8 cellular contexts compared by ENCODE assay signal in genomic region chr7:130669051-130669700, GRCh38. TPM values are rescaled to one million over a fixed set of nuclear protein-coding genes. Genes with fewer than 3 reads are reported as not detected.
DNase-seq lines count a peak whose midpoint lies in the region; ATAC-seq, FAIRE-seq and TF ChIP-seq lines count a peak whose summit lies in the region.

No MANE protein-coding gene starts in this region.

- peak overlapping the region; percentile 96 for H3K4me2 ChIP-seq in MM.1S (ENCODE audit: low read depth, low read length)
- H3K4me2 ChIP-seq in K562 (ENCODE audit: insufficient read depth, low read length) = peak overlapping the region; percentile 90

- 6% methylated on average over 16 of the region's 16 CpGs for WGBS in K562 (ENCODE audit: insufficient coverage, low coverage, missing lambda C conversion rate)

- FAIRE-seq in K562 (lab: Jason Lieb, UNC) (peak; percentile 59), kidney (lab: Jason Lieb, UNC) (no peak), GM12891 (lab: Jason Lieb, UNC) (no peak)

- POLR2A ChIA-PET in K562 (lab: Yijun Ruan, JAX) = interaction anchor here (1.0 to 1.5 kb wide), 2 partner anchors 15 to 19 kb away, joined by 3 read pairs; no protein-coding TSS in a partner anchor

- intact Hi-C loops in K562 (cut with micrococcal nuclease) = no loop called here
- intact Hi-C loops in kidney (cut with DNase I) = no loop called here

- in situ Hi-C loops in K562 (cut with MboI) = no loop called here

- H3K79me2 ChIP-seq in MM.1S (ENCODE audit: low read length) (no peaks in the 10 kb centered on the region), K562 (ENCODE audit: control insufficient read depth, insufficient read depth, low read length) (peaks cover 5% of the 10 kb centered on the region; the same call in 2 of the 3 replicates)

- no peaks in the 10 kb centered on the region for H3K27me3 ChIP-seq in MM.1S (replicated peaks; ENCODE audit: insufficient read depth, low read length)
- peaks cover 3 to 5% of the 10 kb centered on the region in 2 experiments; a peak in 3 of 5 replicates for H3K27me3 ChIP-seq in K562 (ENCODE audit: control insufficient read depth in 2 of 2, insufficient read depth in 2 of 2, low read length in 2 of 2)
- no peaks in the 10 kb centered on the region for H3K27me3 ChIP-seq in subcutaneous abdominal adipose tissue (ENCODE audit: control insufficient read depth in 5 of 5, insufficient read depth in 4 of 5, low read length in 5 of 5)

- peak; percentile 24 for ATAC-seq in GM21737 (IDR thresholded peaks at IDR 0.05; ENCODE audit: unreplicated experiment)
- ATAC-seq in K562 = peak; percentile 64

- H4K20me1 ChIP-seq in MM.1S (ENCODE audit: insufficient read depth, low read length) (no peaks in the 10 kb centered on the region), K562 (replicated peaks; ENCODE audit: control insufficient read depth, insufficient read depth, low read length) (no peaks in the 10 kb centered on the region)

- peak overlapping the region; percentile 94 for H3K4me3 ChIP-seq in GM12865 (ENCODE audit: low read depth, low read length)
- peak overlapping the region; percentile 90 for H3K4me3 ChIP-seq in MM.1S (ENCODE audit: low read length)
- H3K4me3 ChIP-seq in K562 = peak overlapping the region; percentile 75
- H3K4me3 ChIP-seq in kidney (ENCODE audit: low read length in 2 of 2) = peak overlapping the region; percentile 82 to 89
- H3K4me3 ChIP-seq in subcutaneous abdominal adipose tissue (ENCODE audit: low read depth in 1 of 5, low read length in 5 of 5) = peak overlapping the region; percentile 77 to 96 (median 90)

- CTCF ChIA-PET in K562 (lab: Yijun Ruan, JAX; ENCODE audit: low intra/inter-chr PET ratio) = no interaction called here

- H2AFZ ChIP-seq in MM.1S (ENCODE audit: low read length) (peak overlapping the region; percentile 99), K562 (ENCODE audit: low read depth, low read length) (peak overlapping the region; percentile 91)

- TF ChIP-seq POLR2A in K562 (conservative IDR thresholded peaks at IDR 0.05) (no peak), GM12891 (IDR thresholded peaks at IDR 0.05; ENCODE audit: low read depth, low read length) (no peak)

- no peak for TF ChIP-seq EP300 in K562 (IDR thresholded peaks at IDR 0.05; ENCODE audit: low read length)

- no peaks in the 10 kb centered on the region for H3K9me1 ChIP-seq in K562 (ENCODE audit: control insufficient read depth, insufficient read depth, low read length)

- BruUV-seq in K562 (replicated peaks; lab: Mats Ljungman, UMichigan) = TSS peak; percentile 90

- peak overlapping the region; percentile 57; the same call in 1 of the 2 replicates for H3K9ac ChIP-seq in MM.1S (ENCODE audit: low read length)
- peak overlapping the region; percentile 73 to 95 for H3K9ac ChIP-seq in K562 (ENCODE audit: insufficient read depth in 1 of 2, low read depth in 2 of 2, low read length in 2 of 2)
- peak overlapping the region; percentile 70 to 80 for H3K9ac ChIP-seq in kidney (ENCODE audit: low read length in 2 of 2)
- peak overlapping the region; percentile 52 to 85 (median 84) for H3K9ac ChIP-seq in subcutaneous abdominal adipose tissue (ENCODE audit: low read length in 5 of 5)

- no peak for TF ChIP-seq RAD21 in K562 (CRISPR knock-in tag; conservative IDR thresholded peaks at IDR 0.05 in 1 of 2, IDR thresholded peaks at IDR 0.05 in 1 of 2)

- H3K27ac ChIP-seq in MM.1S (ENCODE audit: low read length) = no peak overlapping the region
- H3K27ac ChIP-seq in K562 (ENCODE audit: extremely low read depth, low read depth, low read length) = peak overlapping the region; percentile 77
- peak overlapping the region in 1 of 2 donors; percentile 13 for H3K27ac ChIP-seq in kidney (ENCODE audit: low read depth in 2 of 2, low read length in 2 of 2)
- H3K27ac ChIP-seq in subcutaneous abdominal adipose tissue (ENCODE audit: low read depth, low read length) = peak overlapping the region; percentile 76

- TF ChIP-seq CTCF in GM12865 (IDR thresholded peaks at IDR 0.05; ENCODE audit: insufficient read depth, low read depth, low read length, missing control alignments) (no peak), MM.1S (IDR thresholded peaks at IDR 0.05; ENCODE audit: low read length) (no peak), K562 (IDR thresholded peaks at IDR 0.05 in 2 of 3, conservative IDR thresholded peaks at IDR 0.05 in 1 of 3; ENCODE audit: insufficient read depth in 2 of 3, low read depth in 1 of 3, low read length in 3 of 3) (no peak), kidney (IDR thresholded peaks at IDR 0.05; ENCODE audit: borderline replicate concordance, extremely low read depth, insufficient read depth) (no peak)

- H3K9me3 ChIP-seq in MM.1S (replicated peaks; ENCODE audit: insufficient read depth, low read length) (no peaks in the 10 kb centered on the region), K562 (replicated peaks; ENCODE audit: control insufficient read depth, insufficient read depth, low read depth, low read length) (no peaks in the 10 kb centered on the region), kidney (ENCODE audit: control insufficient read depth in 1 of 2, low read length in 2 of 2) (no peaks in the 10 kb centered on the region), subcutaneous abdominal adipose tissue (ENCODE audit: control insufficient read depth in 5 of 5, low read length in 5 of 5) (no peaks in the 10 kb centered on the region)

- H3K4me1 ChIP-seq in MM.1S (ENCODE audit: low read length) (peaks cover 13% of the 10 kb centered on the region), K562 (replicated peaks in 1 of 2; ENCODE audit: control insufficient read depth in 2 of 2, insufficient read depth in 2 of 2, low read length in 2 of 2) (peaks cover 9 to 10% of the 10 kb centered on the region in 2 experiments; a peak in 4 of 5 replicates), kidney (ENCODE audit: control insufficient read depth in 1 of 2, insufficient read depth in 1 of 2, low read depth in 1 of 2, low read length in 2 of 2) (no peaks in the 10 kb centered on the region), subcutaneous abdominal adipose tissue (ENCODE audit: control insufficient read depth in 5 of 5, insufficient read depth in 5 of 5, low read length in 5 of 5) (peaks cover 3 to 31% (median 28%) of the 10 kb centered on the region in 5 donors)

- H3K36me3 ChIP-seq in MM.1S (replicated peaks; ENCODE audit: insufficient read depth, low read length) (no peaks in the 10 kb centered on the region), K562 (ENCODE audit: control insufficient read depth, insufficient read depth, low read length) (peaks cover 19% of the 10 kb centered on the region; the same call in 2 of the 3 replicates), kidney (ENCODE audit: control insufficient read depth in 1 of 2, insufficient read depth in 2 of 2, low read length in 2 of 2) (no peaks in the 10 kb centered on the region), subcutaneous abdominal adipose tissue (ENCODE audit: control insufficient read depth in 5 of 5, insufficient read depth in 5 of 5, low read length in 5 of 5) (peaks cover 0 to 10% (median 0%) of the 10 kb centered on the region in 5 donors)

- peaks cover 3% of the 10 kb centered on the region; the same call in 1 of the 2 replicates for H3F3A ChIP-seq in MM.1S (ENCODE audit: insufficient read depth, low read length)

- DNase-seq in GM12865 (ENCODE audit: low read depth) (no peak), MM.1S (no peak), K562 (ENCODE audit: extremely low read depth in 1 of 4, low spot score in 3 of 4) (peak in 1 of 4 experiments; percentile 11), kidney (no peak), GM12891 (ENCODE audit: insufficient read length, low spot score) (no peak), dermis blood vessel endothelial cell (no peak)

- H3K9me2 ChIP-seq in MM.1S (replicated peaks; ENCODE audit: insufficient read depth, low read length) = no peaks in the 10 kb centered on the region

RNA-seq across cellular contexts. Expression of gene COPG2, which starts 0.6 kb away (rescaled TPM):
- 46.4 and 63.0 TPM in 2 replicates for total RNA-seq in K562 (2011; cell fraction: chromatin; rRNA removed; ENCODE audit: low replicate concordance)
- 30.0 and 31.3 TPM in 2 replicates for total RNA-seq in K562 (2011; cell fraction: nucleolus; rRNA removed)
- total RNA-seq in K562 (2011; cell fraction: nucleoplasm; rRNA removed) = 43.2 and 43.4 TPM in 2 replicates
- 25.5 and 27.3 TPM in 2 replicates for total RNA-seq in K562 (2014; rRNA removed)
- total RNA-seq in K562 (2014; rRNA removed; fragmentation: Illumina TruSeq; extraction: Trizol) = 32.5 and 37.4 TPM in 2 replicates
- 28.5 and 28.7 TPM in 2 replicates for total RNA-seq in K562 (2015; rRNA removed; fragmentation: Illumina TruSeq; extraction: Trizol)
- 42.4 and 43.0 TPM in 2 replicates for total RNA-seq in K562 (2021)
- polyA plus RNA-seq in K562 (2011; rRNA removed) = 104 and 105 TPM in 2 replicates
- polyA plus RNA-seq in K562 (2011; cell fraction: cytosol; rRNA removed) = 40.8 and 85.8 TPM in 2 replicates
- polyA plus RNA-seq in K562 (2011; cell fraction: nucleus; rRNA removed) = 23.4 and 45.2 TPM in 2 replicates
- 41.5 and 44.6 TPM in 2 replicates for polyA plus RNA-seq in K562 (2012)
- 52.5 and 54.4 TPM in 2 replicates for polyA plus RNA-seq in K562 (2014; fragmentation: Illumina TruSeq; extraction: Trizol)
- polyA plus RNA-seq in K562 (2014; fragmentation: Nextera tagmentation; extraction: Ambion mirVana) = 1 to 10 TPM; 6.6 to 9.0 TPM
- polyA plus RNA-seq in K562 (2014; rRNA removed) = 38.4 and 39.9 TPM in 2 replicates
- polyA minus RNA-seq in K562 (2011; rRNA and poly(A)+ RNA removed) = 161 and 193 TPM in 2 replicates
- 47.4 and 51.4 TPM in 2 replicates for polyA minus RNA-seq in K562 (2011; cell fraction: cytosol; rRNA and poly(A)+ RNA removed)
- polyA minus RNA-seq in K562 (2011; cell fraction: nucleus; rRNA and poly(A)+ RNA removed) = 17.8 and 51.9 TPM in 2 replicates
- 27.6 TPM for total RNA-seq in kidney
- polyA plus RNA-seq in kidney (ENCODE audit: insufficient read depth, low read depth, low replicate concordance) = 12.6 TPM
- polyA plus RNA-seq in GM12891 (2012; ENCODE audit: low read depth, missing spikeins) = 20.3 TPM
- total RNA-seq in dermis blood vessel endothelial cell = 16.0 and 22.3 TPM in 2 replicates

RNA-seq across cellular contexts. Expression of gene TSGA13, which starts 17.2 kb away (rescaled TPM):
- not detected in 2 replicates for total RNA-seq in K562 (2011; cell fraction: chromatin; rRNA removed; ENCODE audit: low replicate concordance)
- total RNA-seq in K562 (2011; cell fraction: nucleolus; rRNA removed) = not detected in 2 replicates
- total RNA-seq in K562 (2011; cell fraction: nucleoplasm; rRNA removed) = not detected in 2 replicates
- total RNA-seq in K562 (2014; rRNA removed) (0.08 TPM in 1 of 2 replicates, not detected in the other), K562 (2014; rRNA removed; fragmentation: Illumina TruSeq; extraction: Trizol) (not detected in 2 replicates), K562 (2015; rRNA removed; fragmentation: Illumina TruSeq; extraction: Trizol) (not detected in 2 replicates), K562 (2021) (not detected in 2 replicates), kidney (not detected), dermis blood vessel endothelial cell (not detected in 2 replicates)
- polyA plus RNA-seq in K562 (2011; rRNA removed) (not detected in 2 replicates), K562 (2014; fragmentation: Illumina TruSeq; extraction: Trizol) (not detected in 2 replicates), K562 (2014; fragmentation: Nextera tagmentation; extraction: Ambion mirVana) (not detected), K562 (2014; rRNA removed) (not detected in 2 replicates), kidney (ENCODE audit: insufficient read depth, low read depth, low replicate concordance) (not detected)
- polyA plus RNA-seq in K562 (2011; cell fraction: cytosol; rRNA removed) = not detected in 2 replicates
- not detected in 2 replicates for polyA plus RNA-seq in K562 (2011; cell fraction: nucleus; rRNA removed)
- not detected in 2 replicates for polyA plus RNA-seq in K562 (2012)
- polyA minus RNA-seq in K562 (2011; rRNA and poly(A)+ RNA removed) = not detected in 2 replicates
- polyA minus RNA-seq in K562 (2011; cell fraction: cytosol; rRNA and poly(A)+ RNA removed) = not detected in 2 replicates
- polyA minus RNA-seq in K562 (2011; cell fraction: nucleus; rRNA and poly(A)+ RNA removed) = not detected in 2 replicates
- polyA plus RNA-seq in GM12891 (2012; ENCODE audit: low read depth, missing spikeins) = not detected
